19 cellular contexts compared by ENCODE assay signal in the genomic region with DNA sequence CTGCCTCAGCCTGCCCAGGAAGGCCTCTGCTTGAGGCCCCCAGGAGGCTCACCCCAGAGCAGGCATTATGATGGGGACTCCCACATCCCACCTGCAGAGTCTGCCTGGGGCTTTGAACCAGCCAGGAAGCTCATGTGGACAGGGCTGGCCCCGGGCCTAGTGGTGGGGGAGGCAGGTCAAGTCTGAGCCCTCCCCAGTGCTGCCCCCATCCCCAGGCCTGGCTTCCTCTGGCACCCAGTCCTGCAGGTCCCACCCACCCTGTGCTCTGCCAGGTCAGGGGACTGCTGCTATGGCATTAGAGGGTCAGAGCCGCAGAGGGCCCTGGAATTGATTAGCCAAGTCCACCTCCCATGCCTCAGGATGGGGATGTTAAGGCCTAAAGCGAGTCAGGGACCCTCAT. TPM values are rescaled to one million over a fixed set of nuclear protein-coding genes. Genes with fewer than 3 reads are reported as not detected.
DNase-seq lines count a peak whose midpoint lies in the region; ATAC-seq and TF ChIP-seq lines count a peak whose summit lies in the region.
"Had no signal": no experiment of that assay in that cellular context is flagged by ENCODE, and none has a peak within 500 bp of the region (broad histone marks: within the 10 kb centered on the region; RNA-seq: fewer than 3 reads in every experiment).

No MANE protein-coding gene starts in this region.

- DNase-seq in natural killer cell treated with Interleukin-12 subunit alpha and Interleukin-12 subunit beta and Interleukin-15 and Interleukin-18, amount 100 ng/mL, for 72 hours (ENCODE audit: low spot score) = no peak
- DNase-seq in natural killer cell = no peak
- no peak for DNase-seq in left lung
- DNase-seq in stimulated activated CD4-positive, alpha-beta T cell treated with anti-CD3 and anti-CD28 coated beads, Interleukin-2, amount 100 ng/mL, for 48 hours = no peak
- no peak for DNase-seq in GOT3 (lab: John Stamatoyannopoulos, UW)
- DNase-seq in AG08395 (ENCODE audit: low spot score) = no peak
- DNase-seq: BE2C; C1 segment of cervical spinal cord; CD4-positive, CD25-positive, alpha-beta regulatory T cell; CD8-positive, alpha-beta memory T cell; COR-L47; DMS 273 treated with DMSO at 0.1 percent for 48 hours; DMS53; DND-41; EL; H9 had no signal

- H3K27me3 ChIP-seq in left lung = peaks cover 0 to 15% of the 10 kb centered on the region in 2 donors
- H3K27me3 ChIP-seq: BE2C had no signal

- H3K36me3 Mint-ChIP-seq in natural killer cell treated with Interleukin-12 subunit alpha and Interleukin-12 subunit beta and Interleukin-15 and Interleukin-18, amount 100 ng/mL, for 72 hours = no peaks in the 10 kb centered on the region
- no peaks in the 10 kb centered on the region for H3K36me3 Mint-ChIP-seq in natural killer cell
- H3K36me3 Mint-ChIP-seq in stimulated activated memory B cell treated with anti-CD40 and anti-IgM and Interleukin-4, amounts not matched to agents 10 μg/mL and 1 μg/mL and 100 μg/mL, for 72 hours = no peaks in the 10 kb centered on the region
- H3K36me3 Mint-ChIP-seq: CD4-positive, CD25-positive, alpha-beta regulatory T cell; CD8-positive, alpha-beta memory T cell had no signal

- no peaks in the 10 kb centered on the region for H3K9me3 Mint-ChIP-seq in natural killer cell treated with Interleukin-12 subunit alpha and Interleukin-12 subunit beta and Interleukin-15 and Interleukin-18, amount 100 ng/mL, for 72 hours
- H3K9me3 Mint-ChIP-seq in natural killer cell = no peaks in the 10 kb centered on the region
- H3K9me3 Mint-ChIP-seq in stimulated activated memory B cell treated with anti-CD40 and anti-IgM and Interleukin-4, amounts not matched to agents 10 μg/mL and 1 μg/mL and 100 μg/mL, for 72 hours = no peaks in the 10 kb centered on the region
- H3K9me3 Mint-ChIP-seq: CD4-positive, CD25-positive, alpha-beta regulatory T cell; CD8-positive, alpha-beta memory T cell; H9 had no signal

- no peak overlapping the region for H3K27ac ChIP-seq in left lung
- H3K27ac ChIP-seq: 22Rv1 had no signal

- H3K4me3 ChIP-seq in left lung = no peak overlapping the region
- H3K4me3 ChIP-seq: GM12878 had no signal

- H3K36me3 ChIP-seq in left lung = no peaks in the 10 kb centered on the region
- H3K36me3 ChIP-seq: BE2C had no signal

- H3K27ac Mint-ChIP-seq in natural killer cell treated with Interleukin-12 subunit alpha and Interleukin-12 subunit beta and Interleukin-15 and Interleukin-18, amount 100 ng/mL, for 72 hours = no peak overlapping the region
- no peak overlapping the region for H3K27ac Mint-ChIP-seq in natural killer cell
- no peak overlapping the region for H3K27ac Mint-ChIP-seq in stimulated activated memory B cell treated with anti-CD40 and anti-IgM and Interleukin-4, amounts not matched to agents 10 μg/mL and 1 μg/mL and 100 μg/mL, for 72 hours
- H3K27ac Mint-ChIP-seq: CD8-positive, alpha-beta memory T cell; H9 had no signal

- no peaks in the 10 kb centered on the region for H3K9me3 ChIP-seq in left lung
- H3K9me3 ChIP-seq: BE2C had no signal

- peak; percentile 38 to 50 for ATAC-seq in natural killer cell treated with Interleukin-12 subunit alpha and Interleukin-12 subunit beta and Interleukin-15 and Interleukin-18, amount 100 ng/mL, for 72 hours
- no peak for ATAC-seq in natural killer cell
- ATAC-seq in left lung = peak; percentile 9
- ATAC-seq in stimulated activated memory B cell treated with anti-CD40 and anti-IgM and Interleukin-4, amounts not matched to agents 10 μg/mL and 1 μg/mL and 100 μg/mL, for 72 hours = peak; percentile 16
- ATAC-seq: GM12878 had no signal

- intact Hi-C loops in natural killer cell (cut with micrococcal nuclease) (no loop called here), left lung (cut with DNase I) (loop anchor here in 1 of 2 donors (10.0 kb wide), 1 partner anchor 85 kb away; a partner anchor contains a TSS)

- no peak overlapping the region for H3K4me3 Mint-ChIP-seq in natural killer cell treated with Interleukin-12 subunit alpha and Interleukin-12 subunit beta and Interleukin-15 and Interleukin-18, amount 100 ng/mL, for 72 hours
- H3K4me3 Mint-ChIP-seq in natural killer cell = no peak overlapping the region
- H3K4me3 Mint-ChIP-seq in stimulated activated memory B cell treated with anti-CD40 and anti-IgM and Interleukin-4, amounts not matched to agents 10 μg/mL and 1 μg/mL and 100 μg/mL, for 72 hours = no peak overlapping the region
- H3K4me3 Mint-ChIP-seq: CD4-positive, CD25-positive, alpha-beta regulatory T cell; CD8-positive, alpha-beta memory T cell; H9 had no signal

- H3K27me3 Mint-ChIP-seq in natural killer cell treated with Interleukin-12 subunit alpha and Interleukin-12 subunit beta and Interleukin-15 and Interleukin-18, amount 100 ng/mL, for 72 hours = peaks cover 3 to 8% of the 10 kb centered on the region in 2 donors
- peaks cover 10 to 11% of the 10 kb centered on the region in 2 donors for H3K27me3 Mint-ChIP-seq in natural killer cell (ENCODE audit: low read depth in 2 of 2)
- peaks cover 10% of the 10 kb centered on the region for H3K27me3 Mint-ChIP-seq in stimulated activated memory B cell treated with anti-CD40 and anti-IgM and Interleukin-4, amounts not matched to agents 10 μg/mL and 1 μg/mL and 100 μg/mL, for 72 hours

- TF ChIP-seq CTCF in natural killer cell (IDR thresholded peaks at IDR 0.05) (no peak), left lung (IDR thresholded peaks at IDR 0.05) (no peak)

- H3K4me1 ChIP-seq in left lung = no peaks in the 10 kb centered on the region
- H3K4me1 ChIP-seq: BE2C had no signal

- H3K4me1 Mint-ChIP-seq in natural killer cell treated with Interleukin-12 subunit alpha and Interleukin-12 subunit beta and Interleukin-15 and Interleukin-18, amount 100 ng/mL, for 72 hours (ENCODE audit: low read depth in 2 of 2) = no peaks in the 10 kb centered on the region
- H3K4me1 Mint-ChIP-seq in natural killer cell = peaks cover 0 to 2% of the 10 kb centered on the region in 2 donors
- H3K4me1 Mint-ChIP-seq in stimulated activated memory B cell treated with anti-CD40 and anti-IgM and Interleukin-4, amounts not matched to agents 10 μg/mL and 1 μg/mL and 100 μg/mL, for 72 hours = no peaks in the 10 kb centered on the region
- H3K4me1 Mint-ChIP-seq: CD4-positive, CD25-positive, alpha-beta regulatory T cell; CD8-positive, alpha-beta memory T cell had no signal

RNA-seq across cellular contexts. Expression of a gene that starts 17.6 kb away (rescaled TPM):
- 10 to 100 TPM; 23.6 to 26.5 TPM for total RNA-seq in natural killer cell treated with Interleukin-12 subunit alpha and Interleukin-12 subunit beta and Interleukin-15 and Interleukin-18, amount 100 ng/mL, for 72 hours
- total RNA-seq in natural killer cell (10 to 100 TPM; 19.8 to 28.6 (median 24.9) TPM), left lung (10 to 100 TPM; 11.8 to 16.6 TPM)

RNA-seq across cellular contexts. Expression of a gene that starts 45.7 kb away (rescaled TPM):
- total RNA-seq in natural killer cell treated with Interleukin-12 subunit alpha and Interleukin-12 subunit beta and Interleukin-15 and Interleukin-18, amount 100 ng/mL, for 72 hours = 100 to 1,000 TPM in 1 of 2 donors, 10 to 100 TPM in 1; 84.3 to 160 TPM
- 10 to 100 TPM; 18.9 to 25.1 (median 23.3) TPM for total RNA-seq in natural killer cell
- 10 to 100 TPM; 10.4 to 31.2 TPM for total RNA-seq in left lung

Comparison
In these comparisons a context has a peak if more than half of its experiments do, and no peak if none do; other contexts are left out.
1. ATAC-seq: peak in natural killer cell treated with Interleukin-12 subunit alpha and Interleukin-12 subunit beta and Interleukin-15 and Interleukin-18, amount 100 ng/mL, for 72 hours (2 of 2), left lung (single experiment) and stimulated activated memory B cell treated with anti-CD40 and anti-IgM and Interleukin-4, amounts not matched to agents 10 μg/mL and 1 μg/mL and 100 μg/mL, for 72 hours (single experiment); none in natural killer cell (0 of 3).